Comparison of ENCODE assay signal across 8 cellular contexts in the genomic region with DNA sequence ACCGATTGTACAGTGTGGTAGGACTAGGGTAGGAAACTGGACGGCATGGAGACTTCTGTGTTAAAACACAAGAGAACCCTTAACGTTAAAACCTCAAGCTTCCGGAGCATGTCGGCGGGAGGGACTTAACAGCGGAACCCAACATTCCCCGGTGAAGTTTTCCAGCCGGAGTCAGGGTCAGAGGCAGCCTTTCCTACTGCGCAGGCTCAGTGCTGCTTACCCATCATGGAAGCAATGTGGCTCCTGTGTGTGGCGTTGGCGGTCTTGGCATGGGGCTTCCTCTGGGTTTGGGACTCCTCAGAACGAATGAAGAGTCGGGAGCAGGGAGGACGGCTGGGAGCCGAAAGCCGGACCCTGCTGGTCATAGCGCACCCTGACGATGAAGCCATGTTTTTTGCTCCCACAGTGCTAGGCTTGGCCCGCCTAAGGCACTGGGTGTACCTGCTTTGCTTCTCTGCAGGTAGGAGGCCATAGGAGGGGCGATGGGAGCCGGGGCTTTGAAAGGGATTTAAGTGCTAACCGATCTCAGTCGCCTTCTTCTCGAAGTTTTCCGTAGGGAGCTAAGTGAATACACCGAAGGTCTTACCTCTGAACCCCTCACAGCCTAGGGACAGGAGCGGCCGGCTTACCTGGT. TPM values are rescaled to one million over a fixed set of nuclear protein-coding genes. Genes with fewer than 3 reads are reported as not detected.
A peak's percentile ranks its signal among the peaks of the same experiment; 100 is the strongest.
DNase-seq lines count a peak whose midpoint lies in the region; ATAC-seq and TF ChIP-seq lines count a peak whose summit lies in the region.

A gene (plus strand): TSS at position 209 of the 634 bp plus-strand sequence. CDS start 17 bp downstream, at position 226.

- no peaks in the 10 kb centered on the region for H3K27me3 ChIP-seq in left lung

- ATAC-seq in GM18502 (IDR thresholded peaks at IDR 0.05; ENCODE audit: poor library complexity, unreplicated experiment) (peak; percentile 50), HG03469 (IDR thresholded peaks at IDR 0.05; ENCODE audit: unreplicated experiment) (peak; percentile 36), left lung (peak; percentile 71), HG03159 (IDR thresholded peaks at IDR 0.05; ENCODE audit: unreplicated experiment) (no peak)

- intact Hi-C loops in left lung (cut with DNase I): no loop called here

- peak within 1 kb of the TSS; percentile 98 to 99 for H3K27ac ChIP-seq in left lung

- DNase-seq in NCI-H748 treated with DMSO at 0.1 percent for 48 hours (lab: John Stamatoyannopoulos, UW): peak; percentile 93
- DNase-seq in activated CD4-positive, alpha-beta T cell treated with anti-CD3 and anti-CD28 coated beads, Interleukin-2, amount 50 U/mL, for 4 hours: peak; percentile 85 to 86
- DNase-seq in dermis microvascular lymphatic vessel endothelial cell (ENCODE audit: low read depth in 2 of 2): peak; percentile 91 to 94
- peak; percentile 88 to 91 for DNase-seq in left lung
- peak; percentile 88 to 91 for DNase-seq in stimulated activated CD4-positive, alpha-beta T cell treated with anti-CD3 and anti-CD28 coated beads, Interleukin-2, amount 100 ng/mL, for 24 hours

- peak within 1 kb of the TSS; percentile 96 for H3K4me3 ChIP-seq in left lung

- H3K4me1 ChIP-seq in left lung: peaks cover 23 to 50% of the 10 kb centered on the region in 2 donors

- peaks cover 0 to 3% of the 10 kb centered on the region in 2 donors for H3K36me3 ChIP-seq in left lung

- no peaks in the 10 kb centered on the region for H3K9me3 ChIP-seq in left lung

- TF ChIP-seq CTCF in left lung (IDR thresholded peaks at IDR 0.05): no peak

RNA-seq across cellular contexts. Expression of the gene that starts here (rescaled TPM):
- total RNA-seq in dermis microvascular lymphatic vessel endothelial cell: 8.9 and 11.8 TPM in 2 replicates
- 10 to 100 TPM; 15.9 to 27.9 TPM for total RNA-seq in left lung
